ENCODE assay signal across 34 cellular contexts in the genomic region with DNA sequence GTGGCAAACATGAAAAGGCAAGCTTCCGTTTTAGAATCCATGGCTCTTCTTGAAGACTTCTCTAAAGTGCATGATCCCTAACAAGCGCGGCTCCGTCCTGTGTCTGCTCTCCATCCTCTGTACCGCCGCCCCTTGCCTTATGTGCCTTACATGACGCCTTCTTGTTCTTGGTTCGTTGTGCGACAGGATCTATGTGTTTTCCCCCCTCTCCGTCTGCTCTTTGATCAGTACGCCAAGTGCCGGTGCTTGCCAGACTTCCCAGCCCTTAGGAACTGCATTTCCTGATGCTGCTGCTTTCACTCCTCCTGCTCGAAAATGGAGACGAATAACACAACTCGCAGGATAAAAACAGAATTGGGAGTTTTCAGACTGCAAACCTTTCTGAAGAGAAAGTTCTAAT. TPM values are rescaled to one million over a fixed set of nuclear protein-coding genes. Genes with fewer than 3 reads are reported as not detected.
"Had no signal": no experiment of that assay in that cellular context is flagged by ENCODE, and none has a peak within 500 bp of the region (broad histone marks: within the 10 kb centered on the region; RNA-seq: fewer than 3 reads in every experiment).

No MANE protein-coding gene starts in this region.

- H3K27ac Mint-ChIP-seq: activated B cell treated with CpG ODN at 0.5 μM for 24 hours; activated CD4-positive, alpha-beta memory T cell treated with anti-CD3 and anti-CD28 coated beads, Interleukin-2, amount 10 ng/mL, durations not matched to agents 7 days and 5 days; activated CD4-positive, alpha-beta T cell treated with anti-CD3 and anti-CD28 coated beads for 36 hours; activated CD4-positive, alpha-beta T cell treated with anti-CD3 and anti-CD28 coated beads, Interleukin-2, amount 10 ng/mL, durations not matched to agents 7 days and 5 days; activated CD8-positive, alpha-beta memory T cell treated with anti-CD3 and anti-CD28 coated beads, Interleukin-2, amount 10 ng/mL, durations not matched to agents 7 days and 5 days; activated CD8-positive, alpha-beta T cell treated with anti-CD3 and anti-CD28 coated beads, Interleukin-2, amount 10 ng/mL, durations not matched to agents 7 days and 5 days; activated naive CD4-positive, alpha-beta T cell treated with anti-CD3 and anti-CD28 coated beads, Interleukin-2, amount 10 ng/mL, durations not matched to agents 7 days and 5 days; activated naive CD4-positive, alpha-beta T cell treated with anti-CD3 and anti-CD28 coated beads, Interleukin-2, amount 50 U/mL, for 24 hours; activated naive CD8-positive, alpha-beta T cell; activated naive CD8-positive, alpha-beta T cell treated with anti-CD3 and anti-CD28 coated beads, Interleukin-2, amount 10 ng/mL, durations not matched to agents 7 days and 5 days; activated naive CD8-positive, alpha-beta T cell treated with anti-CD3 and anti-CD28 coated beads, Interleukin-2, amount 50 U/mL, for 24 hours; activated T-cell treated with anti-CD3 and anti-CD28 coated beads, Interleukin-2, amount 50 U/mL, for 24 hours; activated T-helper 2 cell treated with anti-CD3 and anti-CD28 coated beads, Interferon-gamma antibody, Interleukin-2, Interleukin-4, amounts not matched to agents 10 μg/mL and 5 μg/mL and 100 μg/mL, durations not matched to agents 14 hours and 24 hours and 36 hours; T-helper 1 cell treated with Interleukin-12 subunit alpha and Interleukin-12 subunit beta and Interleukin-4 antibody, amounts not matched to agents 30 μg/mL and 1 μg/mL, for 36 hours; T-helper 2 cell treated with Interferon-gamma antibody and Interleukin-4, amounts not matched to agents 5 μg/mL and 100 μg/mL, for 36 hours had no signal

- H3K9me3 ChIP-seq: ascending aorta had no signal

- H3K4me1 ChIP-seq: ascending aorta had no signal

- H3K27me3 ChIP-seq: ascending aorta had no signal

- H3K4me3 Mint-ChIP-seq: activated B cell treated with CpG ODN at 0.5 μM for 24 hours; activated CD4-positive, alpha-beta memory T cell treated with anti-CD3 and anti-CD28 coated beads, Interleukin-2, amount 10 ng/mL, durations not matched to agents 7 days and 5 days; activated CD4-positive, alpha-beta T cell treated with anti-CD3 and anti-CD28 coated beads for 36 hours; activated CD4-positive, alpha-beta T cell treated with anti-CD3 and anti-CD28 coated beads, Interleukin-2, amount 10 ng/mL, durations not matched to agents 7 days and 5 days; activated CD8-positive, alpha-beta memory T cell treated with anti-CD3 and anti-CD28 coated beads, Interleukin-2, amount 10 ng/mL, durations not matched to agents 7 days and 5 days; activated CD8-positive, alpha-beta T cell treated with anti-CD3 and anti-CD28 coated beads, Interleukin-2, amount 10 ng/mL, durations not matched to agents 7 days and 5 days; activated naive CD4-positive, alpha-beta T cell treated with anti-CD3 and anti-CD28 coated beads, Interleukin-2, amount 10 ng/mL, durations not matched to agents 7 days and 5 days; activated naive CD4-positive, alpha-beta T cell treated with anti-CD3 and anti-CD28 coated beads, Interleukin-2, amount 50 U/mL, for 24 hours; activated naive CD8-positive, alpha-beta T cell; activated naive CD8-positive, alpha-beta T cell treated with anti-CD3 and anti-CD28 coated beads, Interleukin-2, amount 10 ng/mL, durations not matched to agents 7 days and 5 days; activated naive CD8-positive, alpha-beta T cell treated with anti-CD3 and anti-CD28 coated beads, Interleukin-2, amount 50 U/mL, for 24 hours; activated T-cell treated with anti-CD3 and anti-CD28 coated beads, Interleukin-2, amount 50 U/mL, for 24 hours; T-helper 1 cell treated with Interleukin-12 subunit alpha and Interleukin-12 subunit beta and Interleukin-4 antibody, amounts not matched to agents 30 μg/mL and 1 μg/mL, for 36 hours; T-helper 2 cell treated with Interferon-gamma antibody and Interleukin-4, amounts not matched to agents 5 μg/mL and 100 μg/mL, for 36 hours had no signal

- H3K4me3 ChIP-seq: ascending aorta had no signal

- H3K27ac ChIP-seq: ascending aorta, VCaP had no signal

- H3K27me3 Mint-ChIP-seq: activated B cell treated with CpG ODN at 0.5 μM for 24 hours; activated CD4-positive, alpha-beta memory T cell treated with anti-CD3 and anti-CD28 coated beads, Interleukin-2, amount 10 ng/mL, durations not matched to agents 7 days and 5 days; activated CD4-positive, alpha-beta T cell treated with anti-CD3 and anti-CD28 coated beads for 36 hours; activated CD4-positive, alpha-beta T cell treated with anti-CD3 and anti-CD28 coated beads, Interleukin-2, amount 10 ng/mL, durations not matched to agents 7 days and 5 days; activated CD8-positive, alpha-beta memory T cell treated with anti-CD3 and anti-CD28 coated beads, Interleukin-2, amount 10 ng/mL, durations not matched to agents 7 days and 5 days; activated naive CD4-positive, alpha-beta T cell treated with anti-CD3 and anti-CD28 coated beads, Interleukin-2, amount 10 ng/mL, durations not matched to agents 7 days and 5 days; activated naive CD4-positive, alpha-beta T cell treated with anti-CD3 and anti-CD28 coated beads, Interleukin-2, amount 50 U/mL, for 24 hours; activated naive CD8-positive, alpha-beta T cell; activated naive CD8-positive, alpha-beta T cell treated with anti-CD3 and anti-CD28 coated beads, Interleukin-2, amount 10 ng/mL, durations not matched to agents 7 days and 5 days; activated naive CD8-positive, alpha-beta T cell treated with anti-CD3 and anti-CD28 coated beads, Interleukin-2, amount 50 U/mL, for 24 hours; activated T-cell treated with anti-CD3 and anti-CD28 coated beads, Interleukin-2, amount 50 U/mL, for 24 hours; brain had no signal

- H3K4me1 Mint-ChIP-seq: activated B cell treated with CpG ODN at 0.5 μM for 24 hours; activated CD4-positive, alpha-beta memory T cell treated with anti-CD3 and anti-CD28 coated beads, Interleukin-2, amount 10 ng/mL, durations not matched to agents 7 days and 5 days; activated CD4-positive, alpha-beta T cell treated with anti-CD3 and anti-CD28 coated beads for 36 hours; activated CD4-positive, alpha-beta T cell treated with anti-CD3 and anti-CD28 coated beads, Interleukin-2, amount 10 ng/mL, durations not matched to agents 7 days and 5 days; activated CD8-positive, alpha-beta memory T cell treated with anti-CD3 and anti-CD28 coated beads, Interleukin-2, amount 10 ng/mL, durations not matched to agents 7 days and 5 days; activated naive CD4-positive, alpha-beta T cell treated with anti-CD3 and anti-CD28 coated beads, Interleukin-2, amount 10 ng/mL, durations not matched to agents 7 days and 5 days; activated naive CD4-positive, alpha-beta T cell treated with anti-CD3 and anti-CD28 coated beads, Interleukin-2, amount 50 U/mL, for 24 hours; activated naive CD8-positive, alpha-beta T cell treated with anti-CD3 and anti-CD28 coated beads, Interleukin-2, amount 10 ng/mL, durations not matched to agents 7 days and 5 days; activated naive CD8-positive, alpha-beta T cell treated with anti-CD3 and anti-CD28 coated beads, Interleukin-2, amount 50 U/mL, for 24 hours; brain had no signal

- DNase-seq: activated B cell treated with CpG ODN at 0.5 μM for 24 hours; activated CD4-positive, alpha-beta memory T cell treated with anti-CD3 and anti-CD28 coated beads, Interleukin-2, amount 10 ng/mL, durations not matched to agents 7 days and 5 days; activated CD4-positive, alpha-beta T cell treated with anti-CD3 and anti-CD28 coated beads for 1 hour; activated CD4-positive, alpha-beta T cell treated with anti-CD3 and anti-CD28 coated beads for 36 hours; activated CD4-positive, alpha-beta T cell treated with anti-CD3 and anti-CD28 coated beads for 48 hours; activated CD4-positive, alpha-beta T cell treated with anti-CD3 and anti-CD28 coated beads, Interleukin-2, amount 10 ng/mL, durations not matched to agents 7 days and 5 days; activated CD4-positive, alpha-beta T cell treated with anti-CD3 and anti-CD28 coated beads, Interleukin-2, amount 50 U/mL, for 48 hours; activated CD8-positive, alpha-beta memory T cell treated with anti-CD3 and anti-CD28 coated beads for 24 hours; activated CD8-positive, alpha-beta memory T cell treated with anti-CD3 and anti-CD28 coated beads, Interleukin-2, amount 10 ng/mL, durations not matched to agents 7 days and 5 days; activated CD8-positive, alpha-beta memory T cell treated with anti-CD3 and anti-CD28 coated beads, Interleukin-2, amount 50 U/mL, for 48 hours; activated CD8-positive, alpha-beta T cell treated with anti-CD3 and anti-CD28 coated beads, Interleukin-2, amount 10 ng/mL, durations not matched to agents 7 days and 5 days; activated effector memory CD4-positive, alpha-beta T cell treated with Interleukin-2 at 50 U/mL for 16 hours; activated gamma-delta T cell; activated naive CD4-positive, alpha-beta T cell treated with anti-CD3 and anti-CD28 coated beads, Interleukin-2, amount 10 ng/mL, durations not matched to agents 7 days and 5 days; activated naive CD4-positive, alpha-beta T cell treated with Interleukin-2 at 50 U/mL for 16 hours; activated naive CD8-positive, alpha-beta T cell treated with anti-CD3 and anti-CD28 coated beads, Interleukin-2, amount 10 ng/mL, durations not matched to agents 7 days and 5 days; activated naive CD8-positive, alpha-beta T cell treated with anti-CD3 and anti-CD28 coated beads, Interleukin-2, amount 50 U/mL, for 24 hours; activated T-cell treated with anti-CD3 and anti-CD28 coated beads, Interleukin-2, amount 50 U/mL, for 24 hours; activated T-cell treated with anti-CD3 and anti-CD28 coated beads, Interleukin-2, amount 50 U/mL, for 48 hours; amygdala; central memory CD4-positive, alpha-beta T cell; T-helper 1 cell; T-helper 2 cell; T-helper 9 cell had no signal

- ATAC-seq: activated CD4-positive, alpha-beta T cell treated with anti-CD3 and anti-CD28 coated beads for 36 hours; activated CD8-positive, alpha-beta memory T cell treated with anti-CD3 and anti-CD28 coated beads, Interleukin-2, amount 10 ng/mL, durations not matched to agents 7 days and 5 days; activated CD8-positive, alpha-beta T cell treated with anti-CD3 and anti-CD28 coated beads, Interleukin-2, amount 10 ng/mL, durations not matched to agents 7 days and 5 days; activated naive CD8-positive, alpha-beta T cell treated with anti-CD3 and anti-CD28 coated beads, Interleukin-2, amount 50 U/mL, for 24 hours had no signal

- FAIRE-seq: TTC549 had no signal

- H3K9me3 Mint-ChIP-seq: activated B cell treated with CpG ODN at 0.5 μM for 24 hours; activated CD4-positive, alpha-beta memory T cell treated with anti-CD3 and anti-CD28 coated beads, Interleukin-2, amount 10 ng/mL, durations not matched to agents 7 days and 5 days; activated CD4-positive, alpha-beta T cell treated with anti-CD3 and anti-CD28 coated beads, Interleukin-2, amount 10 ng/mL, durations not matched to agents 7 days and 5 days; activated naive CD4-positive, alpha-beta T cell treated with anti-CD3 and anti-CD28 coated beads, Interleukin-2, amount 10 ng/mL, durations not matched to agents 7 days and 5 days; activated naive CD4-positive, alpha-beta T cell treated with anti-CD3 and anti-CD28 coated beads, Interleukin-2, amount 50 U/mL, for 24 hours; activated naive CD8-positive, alpha-beta T cell treated with anti-CD3 and anti-CD28 coated beads, Interleukin-2, amount 10 ng/mL, durations not matched to agents 7 days and 5 days; activated naive CD8-positive, alpha-beta T cell treated with anti-CD3 and anti-CD28 coated beads, Interleukin-2, amount 50 U/mL, for 24 hours; activated T-cell treated with anti-CD3 and anti-CD28 coated beads, Interleukin-2, amount 50 U/mL, for 24 hours; activated T-helper 2 cell treated with anti-CD3 and anti-CD28 coated beads, Interferon-gamma antibody, Interleukin-2, Interleukin-4, amounts not matched to agents 10 μg/mL and 5 μg/mL and 100 μg/mL, durations not matched to agents 14 hours and 24 hours and 36 hours; T-helper 1 cell treated with Interleukin-12 subunit alpha and Interleukin-12 subunit beta and Interleukin-4 antibody, amounts not matched to agents 30 μg/mL and 1 μg/mL, for 36 hours; T-helper 2 cell treated with Interferon-gamma antibody and Interleukin-4, amounts not matched to agents 5 μg/mL and 100 μg/mL, for 36 hours had no signal

RNA-seq across cellular contexts. Expression of a gene that starts 19.2 kb away (rescaled TPM):
- total RNA-seq: activated B cell treated with CpG ODN at 0.5 μM for 24 hours; activated CD4-positive, alpha-beta memory T cell treated with anti-CD3 and anti-CD28 coated beads, Interleukin-2, amount 10 ng/mL, durations not matched to agents 7 days and 5 days; activated CD8-positive, alpha-beta memory T cell treated with anti-CD3 and anti-CD28 coated beads, Interleukin-2, amount 10 ng/mL, durations not matched to agents 7 days and 5 days; ascending aorta; cardiac septum had no signal
